ENCODE assay signal across 8 cellular contexts in genomic region chr6:43076928-43077809, GRCh38. TPM values are rescaled to one million over a fixed set of nuclear protein-coding genes. Genes with fewer than 3 reads are reported as not detected.
DNase-seq lines count a peak whose midpoint lies in the region; ATAC-seq and TF ChIP-seq lines count a peak whose summit lies in the region.

No MANE protein-coding gene starts in this region.

- H3K27ac ChIP-seq in lung (ENCODE audit: low read depth in 1 of 2, low read length in 1 of 2) (peak overlapping the region in 1 of 2 donors; percentile 78), urinary bladder (ENCODE audit: low read depth) (no peak overlapping the region), adrenal gland (peak overlapping the region in 1 of 5 donors; percentile 26)

- H3K4me3 ChIP-seq in lung = peak overlapping the region; percentile 83
- peak overlapping the region; percentile 88 for H3K4me3 ChIP-seq in urinary bladder (ENCODE audit: low read depth, low read length)
- H3K4me3 ChIP-seq in adrenal gland = peak overlapping the region in 2 of 4 donors; percentile 5 to 60

- peak; percentile 45 for DNase-seq in NCI-H2171 (lab: John Stamatoyannopoulos, UW)
- peak; percentile 48 for DNase-seq in cerebellar cortex (ENCODE audit: low spot score)
- DNase-seq in lung (ENCODE audit: low spot score) = peak; percentile 42
- no peak for DNase-seq in Ammon's horn (ENCODE audit: low spot score)
- DNase-seq in adrenal gland = no peak
- DNase-seq in mucosa of gallbladder (ENCODE audit: low spot score) = no peak

- no peak for TF ChIP-seq POLR2A in adrenal gland (IDR thresholded peaks at IDR 0.05)

- no peaks in the 10 kb centered on the region for H3K9me3 ChIP-seq in ES-I3 (ENCODE audit: control insufficient read depth, insufficient read depth, low read length)
- no peaks in the 10 kb centered on the region for H3K9me3 ChIP-seq in lung (ENCODE audit: control insufficient read depth in 2 of 2, insufficient read depth in 1 of 2, low read length in 1 of 2)
- no peaks in the 10 kb centered on the region for H3K9me3 ChIP-seq in adrenal gland (replicated peaks in 1 of 3)

- H3K4me1 ChIP-seq in ES-I3 (ENCODE audit: insufficient read depth, low read length) (peaks cover 21% of the 10 kb centered on the region), lung (ENCODE audit: control insufficient read depth in 2 of 2, insufficient read depth in 2 of 2, low read length in 2 of 2) (peaks cover 4 to 5% of the 10 kb centered on the region in 2 donors), urinary bladder (ENCODE audit: insufficient read depth) (no peaks in the 10 kb centered on the region), adrenal gland (replicated peaks in 1 of 2) (peaks cover 0 to 4% of the 10 kb centered on the region in 2 donors)

- intact Hi-C loops in adrenal gland (cut with DNase I) = no loop called here

- H3K27me3 ChIP-seq in lung (ENCODE audit: control insufficient read depth, insufficient read depth) (no peaks in the 10 kb centered on the region), adrenal gland (no peaks in the 10 kb centered on the region)

- H3K9ac ChIP-seq in ES-I3 (ENCODE audit: low read depth, low read length) = peak overlapping the region; percentile 84

- no peak for TF ChIP-seq CTCF in lung (IDR thresholded peaks at IDR 0.05; ENCODE audit: control extremely low read depth, extremely low read depth)
- no peak for TF ChIP-seq CTCF in adrenal gland (IDR thresholded peaks at IDR 0.05)

- WGBS in lung, 2 donors = 9 to 11% methylated on average over 39 to 40 of the region's 40 CpGs
- WGBS in urinary bladder = 5% methylated on average over 40 of the region's 40 CpGs
- 9 to 18% (median 11%) methylated on average over 22 to 40 of the region's 40 CpGs for WGBS in adrenal gland, 4 donors

- ATAC-seq in lung (ENCODE audit: insufficient read depth, low FRiP score) = no peak

- peaks cover 5% of the 10 kb centered on the region; the same call in 1 of the 2 replicates for H3K36me3 ChIP-seq in ES-I3 (ENCODE audit: insufficient read depth, low read length)
- peaks cover 3 to 9% of the 10 kb centered on the region in 2 donors for H3K36me3 ChIP-seq in lung (ENCODE audit: control insufficient read depth in 2 of 2, insufficient read depth in 2 of 2, low read length in 2 of 2)
- H3K36me3 ChIP-seq in urinary bladder (ENCODE audit: insufficient read depth) = no peaks in the 10 kb centered on the region
- H3K36me3 ChIP-seq in adrenal gland (replicated peaks in 1 of 2) = peaks cover 0 to 10% of the 10 kb centered on the region in 2 donors

RNA-seq across cellular contexts. Expression of gene PTK7, which starts 1.1 kb away (rescaled TPM):
- total RNA-seq in lung (100 to 1,000 TPM in 1 of 2 donors, 10 to 100 TPM in 1; 90.8 to 173 TPM), urinary bladder (89.6 TPM), adrenal gland (10 to 100 TPM in 3 of 8 donors, 1 to 10 TPM in 5; 2.8 to 16.7 (median 7.6) TPM), mucosa of gallbladder (30.0 TPM)
- polyA plus RNA-seq in lung (10 to 100 TPM; 37.4 to 77.6 TPM), urinary bladder (49.6 TPM), adrenal gland (10 to 100 TPM in 1 of 3 donors, 1 to 10 TPM in 2; 2.8 to 14.2 (median 8.1) TPM)

RNA-seq across cellular contexts. Expression of gene KLC4, which starts 17.7 kb away (rescaled TPM):
- 10 to 100 TPM; 29.8 to 36.0 TPM for total RNA-seq in lung
- polyA plus RNA-seq in lung = 10 to 100 TPM; 16.1 to 23.1 TPM
- 17.1 TPM for total RNA-seq in urinary bladder
- polyA plus RNA-seq in urinary bladder = 31.9 TPM
- 10 to 100 TPM; 16.1 to 51.9 (median 33.3) TPM for total RNA-seq in adrenal gland
- 10 to 100 TPM; 14.2 to 84.9 (median 47.1) TPM for polyA plus RNA-seq in adrenal gland
- total RNA-seq in mucosa of gallbladder = 71.6 TPM

RNA-seq across cellular contexts. Expression of gene MRPL2, which starts 17.9 kb away (rescaled TPM):
- 10 to 100 TPM; 11.5 to 44.5 TPM for total RNA-seq in lung
- 10 to 100 TPM; 47.8 to 84.0 TPM for polyA plus RNA-seq in lung
- total RNA-seq in urinary bladder = 9.3 TPM
- polyA plus RNA-seq in urinary bladder = 61.6 TPM
- 100 to 1,000 TPM in 1 of 8 donors, 10 to 100 TPM in 7; 16.7 to 118 (median 75.1) TPM for total RNA-seq in adrenal gland
- polyA plus RNA-seq in adrenal gland = 100 to 1,000 TPM in 2 of 3 donors, 10 to 100 TPM in 1; 65.9 to 143 (median 124) TPM
- total RNA-seq in mucosa of gallbladder = 49.1 TPM

RNA-seq across cellular contexts. Expression of gene CUL7, which starts 23.5 kb away (rescaled TPM):
- 10 to 100 TPM; 21.4 to 23.6 TPM for total RNA-seq in lung
- polyA plus RNA-seq in lung = 1 to 10 TPM; 8.2 to 8.9 TPM
- 26.5 TPM for total RNA-seq in urinary bladder
- 10.8 TPM for polyA plus RNA-seq in urinary bladder
- 10 to 100 TPM; 17.9 to 47.2 (median 35.1) TPM for total RNA-seq in adrenal gland
- 10 to 100 TPM; 12.0 to 30.6 (median 19.3) TPM for polyA plus RNA-seq in adrenal gland
- total RNA-seq in mucosa of gallbladder = 29.5 TPM

RNA-seq across cellular contexts. Expression of gene RRP36, which starts 55.7 kb away (rescaled TPM):
- total RNA-seq in lung (10 to 100 TPM; 31.1 to 49.9 TPM), urinary bladder (37.1 TPM), adrenal gland (10 to 100 TPM; 37.9 to 81.6 (median 50.7) TPM), mucosa of gallbladder (40.6 TPM)
- polyA plus RNA-seq in lung (10 to 100 TPM; 30.5 to 44.3 TPM), urinary bladder (38.1 TPM), adrenal gland (10 to 100 TPM; 29.6 to 98.2 (median 32.1) TPM)

Comparison
In these comparisons a context has a peak if more than half of its experiments do, and no peak if none do; other contexts are left out.
1. DNase-seq: peak in NCI-H2171 (single experiment), cerebellar cortex (single experiment) and lung (single experiment); none in Ammon's horn (single experiment), adrenal gland (0 of 7) and mucosa of gallbladder (single experiment).